ENCODE assay signal across 1 cellular context in the genomic region with DNA sequence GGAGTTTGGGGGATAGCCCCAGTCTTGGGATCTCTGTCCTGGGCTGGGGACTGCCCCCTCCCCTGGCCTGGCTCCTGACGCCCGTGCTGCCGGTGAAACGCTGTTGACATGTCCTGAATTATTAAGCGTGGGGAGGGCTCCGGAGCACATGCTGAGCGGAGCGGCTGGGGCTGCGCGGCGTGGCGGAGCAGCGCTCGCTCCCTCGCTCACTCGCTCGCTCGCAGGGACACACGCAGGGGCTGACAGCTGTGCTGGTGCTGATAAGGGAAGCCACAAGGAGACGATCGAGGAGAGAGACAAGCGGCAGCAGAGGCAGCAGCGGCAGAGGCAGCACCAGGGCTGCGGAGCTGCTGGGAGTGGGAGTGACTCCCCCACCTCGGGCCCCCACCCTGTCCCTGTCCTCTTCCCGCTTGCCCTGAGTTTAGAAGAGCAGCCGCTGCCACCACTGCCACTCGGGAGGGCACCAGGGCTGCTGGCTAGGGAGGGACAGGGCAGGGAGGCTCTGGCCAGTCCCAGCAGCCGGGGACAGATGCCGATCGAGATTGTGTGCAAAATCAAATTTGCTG.
TF ChIP-seq lines count a peak whose summit lies in the region.

Gene ASIC4 (plus strand): TSS at position 287 of the 566 bp plus-strand sequence. CDS start 243 bp downstream, at position 530.

TF ChIP-seq in K562, 482 proteins besides CTCF, POLR2A, EP300 and RAD21 (continued from another document and continues in another):
- no peak for TF ChIP-seq CREB5 (CRISPR knock-in tag; IDR thresholded peaks at IDR 0.05)
- no peak for TF ChIP-seq ZHX1 (conservative IDR thresholded peaks at IDR 0.05; ENCODE audit: low read length)
- TF ChIP-seq SP2 (IDR thresholded peaks at IDR 0.05; ENCODE audit: extremely low read depth, low read depth, low read length, poor library complexity, severe bottlenecking) = no peak
- TF ChIP-seq CEBPB (tag; IDR thresholded peaks at IDR 0.05) = no peak
- TF ChIP-seq NRF1 (conservative IDR thresholded peaks at IDR 0.05 in 1 of 2, IDR thresholded peaks at IDR 0.05 in 1 of 2) = peak; percentile 84 to 86
- no peak for TF ChIP-seq MIER1 (IDR thresholded peaks at IDR 0.05; ENCODE audit: low read depth)
- TF ChIP-seq NR3C1 (CRISPR knock-in tag; IDR thresholded peaks at IDR 0.05) = no peak
- no peak for TF ChIP-seq WHSC1 (IDR thresholded peaks at IDR 0.05; ENCODE audit: low read length)
- peak; percentile 59 for TF ChIP-seq EGR1 (conservative IDR thresholded peaks at IDR 0.05)
- no peak for TF ChIP-seq POLR3A (IDR thresholded peaks at IDR 0.05; ENCODE audit: borderline replicate concordance, extremely low read depth, insufficient read depth, insufficient read length)
- TF ChIP-seq SIN3B (IDR thresholded peaks at IDR 0.05; ENCODE audit: low read depth) = no peak
- peak; percentile 50; the same call in 1 of the 2 replicates for TF ChIP-seq FOSL1 (tag; conservative IDR thresholded peaks at IDR 0.05)
- no peak for TF ChIP-seq COPS2 (conservative IDR thresholded peaks at IDR 0.05)
- TF ChIP-seq SP1 (CRISPR knock-in tag; IDR thresholded peaks at IDR 0.05) = no peak; the same call in 1 of the 2 replicates
- peak; percentile 57; the same call in 1 of the 2 replicates for TF ChIP-seq ERF (CRISPR knock-in tag; IDR thresholded peaks at IDR 0.05)
- TF ChIP-seq ZNF282 (CRISPR knock-in tag; IDR thresholded peaks at IDR 0.05) = no peak
- TF ChIP-seq ZNF717 (CRISPR knock-in tag; IDR thresholded peaks at IDR 0.05) = no peak
- TF ChIP-seq EZH2 (IDR thresholded peaks at IDR 0.05; ENCODE audit: borderline replicate concordance, low read depth, low read length) = no peak
- TF ChIP-seq RBM34 (IDR thresholded peaks at IDR 0.05; ENCODE audit: borderline replicate concordance, insufficient read depth, low read length) = no peak
- TF ChIP-seq NUFIP1 (IDR thresholded peaks at IDR 0.05; ENCODE audit: partially characterized antibody) = no peak
- TF ChIP-seq NCOA1 (IDR thresholded peaks at IDR 0.05; ENCODE audit: low read depth) = peak; percentile 76
- no peak for TF ChIP-seq PHTF2 (CRISPR knock-in tag; IDR thresholded peaks at IDR 0.05)
- TF ChIP-seq TRIM28 (IDR thresholded peaks at IDR 0.05) = no peak
- no peak for TF ChIP-seq SRSF7 (optimal IDR thresholded peaks at IDR 0.05; ENCODE audit: low read depth, low read length)
- TF ChIP-seq, protein P1, sequence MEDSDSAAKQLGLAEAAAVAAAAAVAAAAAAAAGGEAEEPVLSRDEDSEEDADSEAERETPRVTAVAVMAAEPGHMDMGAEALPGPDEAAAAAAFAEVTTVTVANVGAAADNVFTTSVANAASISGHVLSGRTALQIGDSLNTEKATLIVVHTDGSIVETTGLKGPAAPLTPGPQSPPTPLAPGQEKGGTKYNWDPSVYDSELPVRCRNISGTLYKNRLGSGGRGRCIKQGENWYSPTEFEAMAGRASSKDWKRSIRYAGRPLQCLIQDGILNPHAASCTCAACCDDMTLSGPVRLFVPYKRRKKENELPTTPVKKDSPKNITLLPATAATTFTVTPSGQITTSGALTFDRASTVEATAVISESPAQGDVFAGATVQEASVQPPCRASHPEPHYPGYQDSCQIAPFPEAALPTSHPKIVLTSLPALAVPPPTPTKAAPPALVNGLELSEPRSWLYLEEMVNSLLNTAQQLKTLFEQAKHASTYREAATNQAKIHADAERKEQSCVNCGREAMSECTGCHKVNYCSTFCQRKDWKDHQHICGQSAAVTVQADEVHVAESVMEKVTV (CRISPR knock-in tag; IDR thresholded peaks at IDR 0.05) = peak; percentile 39; the same call in 1 of the 2 replicates
- no peak for TF ChIP-seq MCM2 (IDR thresholded peaks at IDR 0.05; ENCODE audit: low read depth)
- TF ChIP-seq, protein P2, sequence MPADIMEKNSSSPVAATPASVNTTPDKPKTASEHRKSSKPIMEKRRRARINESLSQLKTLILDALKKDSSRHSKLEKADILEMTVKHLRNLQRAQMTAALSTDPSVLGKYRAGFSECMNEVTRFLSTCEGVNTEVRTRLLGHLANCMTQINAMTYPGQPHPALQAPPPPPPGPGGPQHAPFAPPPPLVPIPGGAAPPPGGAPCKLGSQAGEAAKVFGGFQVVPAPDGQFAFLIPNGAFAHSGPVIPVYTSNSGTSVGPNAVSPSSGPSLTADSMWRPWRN (IDR thresholded peaks at IDR 0.05; ENCODE audit: low read depth) = peak; percentile 98
- TF ChIP-seq, protein P3, sequence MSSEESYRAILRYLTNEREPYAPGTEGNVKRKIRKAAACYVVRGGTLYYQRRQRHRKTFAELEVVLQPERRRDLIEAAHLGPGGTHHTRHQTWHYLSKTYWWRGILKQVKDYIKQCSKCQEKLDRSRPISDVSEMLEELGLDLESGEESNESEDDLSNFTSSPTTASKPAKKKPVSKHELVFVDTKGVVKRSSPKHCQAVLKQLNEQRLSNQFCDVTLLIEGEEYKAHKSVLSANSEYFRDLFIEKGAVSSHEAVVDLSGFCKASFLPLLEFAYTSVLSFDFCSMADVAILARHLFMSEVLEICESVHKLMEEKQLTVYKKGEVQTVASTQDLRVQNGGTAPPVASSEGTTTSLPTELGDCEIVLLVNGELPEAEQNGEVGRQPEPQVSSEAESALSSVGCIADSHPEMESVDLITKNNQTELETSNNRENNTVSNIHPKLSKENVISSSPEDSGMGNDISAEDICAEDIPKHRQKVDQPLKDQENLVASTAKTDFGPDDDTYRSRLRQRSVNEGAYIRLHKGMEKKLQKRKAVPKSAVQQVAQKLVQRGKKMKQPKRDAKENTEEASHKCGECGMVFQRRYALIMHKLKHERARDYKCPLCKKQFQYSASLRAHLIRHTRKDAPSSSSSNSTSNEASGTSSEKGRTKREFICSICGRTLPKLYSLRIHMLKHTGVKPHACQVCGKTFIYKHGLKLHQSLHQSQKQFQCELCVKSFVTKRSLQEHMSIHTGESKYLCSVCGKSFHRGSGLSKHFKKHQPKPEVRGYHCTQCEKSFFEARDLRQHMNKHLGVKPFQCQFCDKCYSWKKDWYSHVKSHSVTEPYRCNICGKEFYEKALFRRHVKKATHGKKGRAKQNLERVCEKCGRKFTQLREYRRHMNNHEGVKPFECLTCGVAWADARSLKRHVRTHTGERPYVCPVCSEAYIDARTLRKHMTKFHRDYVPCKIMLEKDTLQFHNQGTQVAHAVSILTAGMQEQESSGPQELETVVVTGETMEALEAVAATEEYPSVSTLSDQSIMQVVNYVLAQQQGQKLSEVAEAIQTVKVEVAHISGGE (CRISPR knock-in tag; IDR thresholded peaks at IDR 0.05) = peak in 1 of 3 experiments; percentile 45; a peak in 2 of 6 replicates
- TF ChIP-seq ZNF121 (CRISPR knock-in tag; conservative IDR thresholded peaks at IDR 0.05) = no peak
- no peak for TF ChIP-seq TRIM25 (IDR thresholded peaks at IDR 0.05; ENCODE audit: borderline replicate concordance)
- no peak for TF ChIP-seq BRCA1 (IDR thresholded peaks at IDR 0.05)
- no peak for TF ChIP-seq BRCA1 (CRISPR knock-in tag; IDR thresholded peaks at IDR 0.05)
- TF ChIP-seq DPF2 (IDR thresholded peaks at IDR 0.05) = peak; percentile 92
- TF ChIP-seq ZNF584 (CRISPR knock-in tag; IDR thresholded peaks at IDR 0.05; ENCODE audit: low read depth) = no peak
- TF ChIP-seq PML (IDR thresholded peaks at IDR 0.05; ENCODE audit: low read length) = peak; percentile 87
- no peak for TF ChIP-seq RBBP5 (IDR thresholded peaks at IDR 0.05; ENCODE audit: borderline replicate concordance, insufficient read depth, low read length, poor library complexity, severe bottlenecking)
- TF ChIP-seq CEBPZ (IDR thresholded peaks at IDR 0.05; ENCODE audit: borderline replicate concordance, low read depth, low read length) = no peak
- peak; percentile 83; the same call in 1 of the 2 replicates for TF ChIP-seq SMAD3 (CRISPR knock-in tag; conservative IDR thresholded peaks at IDR 0.05)
- TF ChIP-seq, protein P4, sequence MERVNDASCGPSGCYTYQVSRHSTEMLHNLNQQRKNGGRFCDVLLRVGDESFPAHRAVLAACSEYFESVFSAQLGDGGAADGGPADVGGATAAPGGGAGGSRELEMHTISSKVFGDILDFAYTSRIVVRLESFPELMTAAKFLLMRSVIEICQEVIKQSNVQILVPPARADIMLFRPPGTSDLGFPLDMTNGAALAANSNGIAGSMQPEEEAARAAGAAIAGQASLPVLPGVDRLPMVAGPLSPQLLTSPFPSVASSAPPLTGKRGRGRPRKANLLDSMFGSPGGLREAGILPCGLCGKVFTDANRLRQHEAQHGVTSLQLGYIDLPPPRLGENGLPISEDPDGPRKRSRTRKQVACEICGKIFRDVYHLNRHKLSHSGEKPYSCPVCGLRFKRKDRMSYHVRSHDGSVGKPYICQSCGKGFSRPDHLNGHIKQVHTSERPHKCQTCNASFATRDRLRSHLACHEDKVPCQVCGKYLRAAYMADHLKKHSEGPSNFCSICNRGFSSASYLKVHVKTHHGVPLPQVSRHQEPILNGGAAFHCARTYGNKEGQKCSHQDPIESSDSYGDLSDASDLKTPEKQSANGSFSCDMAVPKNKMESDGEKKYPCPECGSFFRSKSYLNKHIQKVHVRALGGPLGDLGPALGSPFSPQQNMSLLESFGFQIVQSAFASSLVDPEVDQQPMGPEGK (CRISPR knock-in tag; IDR thresholded peaks at IDR 0.05; ENCODE audit: borderline replicate concordance) = no peak
- no peak for TF ChIP-seq ZNF3 (CRISPR knock-in tag; IDR thresholded peaks at IDR 0.05)
- TF ChIP-seq ZNF76 (CRISPR knock-in tag; IDR thresholded peaks at IDR 0.05; ENCODE audit: borderline replicate concordance) = no peak
- no peak for TF ChIP-seq HNRNPK (IDR thresholded peaks at IDR 0.05; ENCODE audit: low read depth, low read length, poor library complexity, severe bottlenecking)
- peak; percentile 76; the same call in 1 of the 2 replicates for TF ChIP-seq HLTF (IDR thresholded peaks at IDR 0.05)
- TF ChIP-seq XRCC4 (IDR thresholded peaks at IDR 0.05; ENCODE audit: extremely low read depth, insufficient read depth, insufficient read length) = no peak
- TF ChIP-seq RBM15 (IDR thresholded peaks at IDR 0.05; ENCODE audit: insufficient read depth, low read length) = no peak
- TF ChIP-seq ZNF780A (CRISPR knock-in tag; IDR thresholded peaks at IDR 0.05) = no peak
- no peak for TF ChIP-seq ZNF696 (CRISPR knock-in tag; conservative IDR thresholded peaks at IDR 0.05)
- TF ChIP-seq HDAC1 (IDR thresholded peaks at IDR 0.05) = peak in 1 of 2 experiments; percentile 95; a peak in 2 of 4 replicates
- no peak for TF ChIP-seq FOXA1 (IDR thresholded peaks at IDR 0.05; ENCODE audit: borderline replicate concordance)
